2 cellular contexts compared by ENCODE assay signal in genomic region chr11:12258451-12258850, GRCh38.
TF ChIP-seq lines count a peak whose summit lies in the region.

No MANE protein-coding gene starts in this region.

TF ChIP-seq in HepG2, 621 proteins besides CTCF, POLR2A, EP300 and RAD21 (continued from another document):
- TF ChIP-seq, protein P1, sequence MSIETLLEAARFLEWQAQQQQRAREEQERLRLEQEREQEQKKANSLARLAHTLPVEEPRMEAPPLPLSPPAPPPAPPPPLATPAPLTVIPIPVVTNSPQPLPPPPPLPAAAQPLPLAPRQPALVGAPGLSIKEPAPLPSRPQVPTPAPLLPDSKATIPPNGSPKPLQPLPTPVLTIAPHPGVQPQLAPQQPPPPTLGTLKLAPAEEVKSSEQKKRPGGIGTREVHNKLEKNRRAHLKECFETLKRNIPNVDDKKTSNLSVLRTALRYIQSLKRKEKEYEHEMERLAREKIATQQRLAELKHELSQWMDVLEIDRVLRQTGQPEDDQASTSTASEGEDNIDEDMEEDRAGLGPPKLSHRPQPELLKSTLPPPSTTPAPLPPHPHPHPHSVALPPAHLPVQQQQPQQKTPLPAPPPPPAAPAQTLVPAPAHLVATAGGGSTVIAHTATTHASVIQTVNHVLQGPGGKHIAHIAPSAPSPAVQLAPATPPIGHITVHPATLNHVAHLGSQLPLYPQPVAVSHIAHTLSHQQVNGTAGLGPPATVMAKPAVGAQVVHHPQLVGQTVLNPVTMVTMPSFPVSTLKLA (IDR thresholded peaks at IDR 0.05) = peak; percentile 34; the same call in 1 of the 2 replicates
- TF ChIP-seq XRCC5 (optimal IDR thresholded peaks at IDR 0.05; ENCODE audit: low read length) (peak; percentile 50), ATRX (CRISPR knock-in tag; IDR thresholded peaks at IDR 0.05; ENCODE audit: borderline replicate concordance) (no peak), RBAK (CRISPR knock-in tag; IDR thresholded peaks at IDR 0.05) (peak; percentile 90; the same call in 1 of the 2 replicates), NR1H2 (CRISPR knock-in tag; IDR thresholded peaks at IDR 0.05; ENCODE audit: borderline replicate concordance, low read depth) (no peak), ZNF468 (CRISPR knock-in tag; IDR thresholded peaks at IDR 0.05) (no peak), SP2 (CRISPR knock-in tag; IDR thresholded peaks at IDR 0.05) (no peak), ZNF354B (CRISPR knock-in tag; IDR thresholded peaks at IDR 0.05) (no peak), ZBTB20 (CRISPR knock-in tag; IDR thresholded peaks at IDR 0.05; ENCODE audit: borderline replicate concordance, low read depth) (no peak), ZNF12 (CRISPR knock-in tag; IDR thresholded peaks at IDR 0.05) (no peak), POLR2G (IDR thresholded peaks at IDR 0.05; ENCODE audit: low read depth, low read length) (no peak), SIX1 (CRISPR knock-in tag; IDR thresholded peaks at IDR 0.05; ENCODE audit: borderline replicate concordance) (no peak), ZNF275 (CRISPR knock-in tag; IDR thresholded peaks at IDR 0.05; ENCODE audit: borderline replicate concordance) (no peak), TBP (CRISPR knock-in tag; IDR thresholded peaks at IDR 0.05) (no peak), ZFX (CRISPR knock-in tag; IDR thresholded peaks at IDR 0.05; ENCODE audit: low read depth) (0 out of 2 replicates have a peak, but pooled peaks have one; percentile 19), HIVEP1 (CRISPR knock-in tag; IDR thresholded peaks at IDR 0.05) (no peak), NPAS2 (CRISPR knock-in tag; IDR thresholded peaks at IDR 0.05; ENCODE audit: borderline replicate concordance) (no peak), ZNF441 (CRISPR knock-in tag; IDR thresholded peaks at IDR 0.05; ENCODE audit: borderline replicate concordance) (no peak), FOSL2 (CRISPR knock-in tag; IDR thresholded peaks at IDR 0.05) (peak; percentile 30; the same call in 1 of the 2 replicates), ELF3 (CRISPR knock-in tag; IDR thresholded peaks at IDR 0.05) (0 out of 2 replicates have a peak, but pooled peaks have one; percentile 20), CHD4 (IDR thresholded peaks at IDR 0.05; ENCODE audit: borderline replicate concordance, low read length) (no peak), ZSCAN22 (CRISPR knock-in tag; IDR thresholded peaks at IDR 0.05) (no peak), IKZF1 (IDR thresholded peaks at IDR 0.05) (no peak), ZSCAN25 (CRISPR knock-in tag; IDR thresholded peaks at IDR 0.05) (no peak), PTBP1 (IDR thresholded peaks at IDR 0.05; ENCODE audit: low read depth, low read length, poor library complexity, severe bottlenecking) (no peak), SKI (IDR thresholded peaks at IDR 0.05; ENCODE audit: partially characterized antibody) (no peak)
- TF ChIP-seq, protein P2, sequence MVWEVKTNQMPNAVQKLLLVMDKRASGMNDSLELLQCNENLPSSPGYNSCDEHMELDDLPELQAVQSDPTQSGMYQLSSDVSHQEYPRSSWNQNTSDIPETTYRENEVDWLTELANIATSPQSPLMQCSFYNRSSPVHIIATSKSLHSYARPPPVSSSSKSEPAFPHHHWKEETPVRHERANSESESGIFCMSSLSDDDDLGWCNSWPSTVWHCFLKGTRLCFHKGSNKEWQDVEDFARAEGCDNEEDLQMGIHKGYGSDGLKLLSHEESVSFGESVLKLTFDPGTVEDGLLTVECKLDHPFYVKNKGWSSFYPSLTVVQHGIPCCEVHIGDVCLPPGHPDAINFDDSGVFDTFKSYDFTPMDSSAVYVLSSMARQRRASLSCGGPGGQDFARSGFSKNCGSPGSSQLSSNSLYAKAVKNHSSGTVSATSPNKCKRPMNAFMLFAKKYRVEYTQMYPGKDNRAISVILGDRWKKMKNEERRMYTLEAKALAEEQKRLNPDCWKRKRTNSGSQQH (CRISPR knock-in tag; IDR thresholded peaks at IDR 0.05; ENCODE audit: low read depth) = no peak
- TF ChIP-seq, protein P3, sequence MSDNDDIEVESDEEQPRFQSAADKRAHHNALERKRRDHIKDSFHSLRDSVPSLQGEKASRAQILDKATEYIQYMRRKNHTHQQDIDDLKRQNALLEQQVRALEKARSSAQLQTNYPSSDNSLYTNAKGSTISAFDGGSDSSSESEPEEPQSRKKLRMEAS (IDR thresholded peaks at IDR 0.05) = no peak
- TF ChIP-seq, protein P4, sequence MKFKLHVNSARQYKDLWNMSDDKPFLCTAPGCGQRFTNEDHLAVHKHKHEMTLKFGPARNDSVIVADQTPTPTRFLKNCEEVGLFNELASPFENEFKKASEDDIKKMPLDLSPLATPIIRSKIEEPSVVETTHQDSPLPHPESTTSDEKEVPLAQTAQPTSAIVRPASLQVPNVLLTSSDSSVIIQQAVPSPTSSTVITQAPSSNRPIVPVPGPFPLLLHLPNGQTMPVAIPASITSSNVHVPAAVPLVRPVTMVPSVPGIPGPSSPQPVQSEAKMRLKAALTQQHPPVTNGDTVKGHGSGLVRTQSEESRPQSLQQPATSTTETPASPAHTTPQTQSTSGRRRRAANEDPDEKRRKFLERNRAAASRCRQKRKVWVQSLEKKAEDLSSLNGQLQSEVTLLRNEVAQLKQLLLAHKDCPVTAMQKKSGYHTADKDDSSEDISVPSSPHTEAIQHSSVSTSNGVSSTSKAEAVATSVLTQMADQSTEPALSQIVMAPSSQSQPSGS (CRISPR knock-in tag; IDR thresholded peaks at IDR 0.05) = no peak
- TF ChIP-seq, protein P5, sequence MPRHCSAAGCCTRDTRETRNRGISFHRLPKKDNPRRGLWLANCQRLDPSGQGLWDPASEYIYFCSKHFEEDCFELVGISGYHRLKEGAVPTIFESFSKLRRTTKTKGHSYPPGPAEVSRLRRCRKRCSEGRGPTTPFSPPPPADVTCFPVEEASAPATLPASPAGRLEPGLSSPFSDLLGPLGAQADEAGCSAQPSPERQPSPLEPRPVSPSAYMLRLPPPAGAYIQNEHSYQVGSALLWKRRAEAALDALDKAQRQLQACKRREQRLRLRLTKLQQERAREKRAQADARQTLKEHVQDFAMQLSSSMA (CRISPR knock-in tag; IDR thresholded peaks at IDR 0.05) = no peak

TF ChIP-seq in K562, 482 proteins besides CTCF, POLR2A, EP300 and RAD21 (continued from another document):
- TF ChIP-seq ZNF592 (IDR thresholded peaks at IDR 0.05) (0 out of 2 replicates have a peak, but pooled peaks have one; percentile 30), JUND (IDR thresholded peaks at IDR 0.05; ENCODE audit: borderline replicate concordance, low read depth, low read length) (peak; percentile 58), JUND (tag; IDR thresholded peaks at IDR 0.05; ENCODE audit: borderline replicate concordance, low read depth, low read length) (peak; percentile 67; the same call in 2 of the 3 replicates), THRB (CRISPR knock-in tag; conservative IDR thresholded peaks at IDR 0.05) (no peak), MBD2 (IDR thresholded peaks at IDR 0.05; ENCODE audit: borderline replicate concordance, low read depth) (0 out of 2 replicates have a peak, but pooled peaks have one; percentile 24), CEBPB (tag; IDR thresholded peaks at IDR 0.05) (no peak)
- TF ChIP-seq, protein P6, sequence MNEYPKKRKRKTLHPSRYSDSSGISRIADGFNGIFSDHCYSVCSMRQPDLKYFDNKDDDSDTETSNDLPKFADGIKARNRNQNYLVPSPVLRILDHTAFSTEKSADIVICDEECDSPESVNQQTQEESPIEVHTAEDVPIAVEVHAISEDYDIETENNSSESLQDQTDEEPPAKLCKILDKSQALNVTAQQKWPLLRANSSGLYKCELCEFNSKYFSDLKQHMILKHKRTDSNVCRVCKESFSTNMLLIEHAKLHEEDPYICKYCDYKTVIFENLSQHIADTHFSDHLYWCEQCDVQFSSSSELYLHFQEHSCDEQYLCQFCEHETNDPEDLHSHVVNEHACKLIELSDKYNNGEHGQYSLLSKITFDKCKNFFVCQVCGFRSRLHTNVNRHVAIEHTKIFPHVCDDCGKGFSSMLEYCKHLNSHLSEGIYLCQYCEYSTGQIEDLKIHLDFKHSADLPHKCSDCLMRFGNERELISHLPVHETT (CRISPR knock-in tag; conservative IDR thresholded peaks at IDR 0.05 in 1 of 2, IDR thresholded peaks at IDR 0.05 in 1 of 2) = peak in 1 of 2 experiments; percentile 22; a peak in 1 of 4 replicates
TF ChIP-seq in K562: peak in this region for 6.
